ENCODE assay signal across 1 cellular context in genomic region chrX:77901506-77901905, GRCh38.
TF ChIP-seq lines count a peak whose summit lies in the region.

No MANE protein-coding gene starts in this region.

TF ChIP-seq in HepG2, 621 proteins besides CTCF, POLR2A, EP300 and RAD21:
- TF ChIP-seq TGIF2 (CRISPR knock-in tag; IDR thresholded peaks at IDR 0.05) (no peak), NCOA1 (CRISPR knock-in tag; IDR thresholded peaks at IDR 0.05) (no peak)
